ENCODE assay signal across 8 cellular contexts in the genomic region with DNA sequence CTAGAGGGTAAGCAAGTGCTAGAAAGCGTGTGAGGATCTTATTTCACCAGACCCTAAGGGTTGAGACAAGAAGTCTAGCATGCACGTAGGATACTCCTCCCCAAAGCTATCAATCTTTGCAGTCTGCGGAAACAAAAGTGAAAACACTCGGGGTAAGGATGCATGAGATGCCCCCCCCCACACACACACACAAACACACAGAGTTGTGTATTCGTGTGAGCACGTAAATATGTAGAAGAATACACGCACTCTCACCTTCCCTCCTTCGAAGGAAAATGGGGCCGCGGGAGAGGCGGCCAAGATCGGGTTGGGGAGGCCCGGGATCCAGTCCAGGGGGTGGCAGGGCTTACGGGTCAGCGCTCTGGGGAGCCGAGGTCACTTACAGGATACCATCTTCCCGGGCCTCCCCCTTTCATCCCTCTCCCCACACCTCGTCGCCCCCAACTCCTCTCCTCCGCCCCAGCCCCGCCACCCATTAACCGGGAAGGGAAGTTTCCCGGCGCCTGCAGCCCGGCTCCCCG. TPM values are rescaled to one million over a fixed set of nuclear protein-coding genes. Genes with fewer than 3 reads are reported as not detected.
A peak's percentile ranks its signal among the peaks of the same experiment; 100 is the strongest.
DNase-seq lines count a peak whose midpoint lies in the region; ATAC-seq and TF ChIP-seq lines count a peak whose summit lies in the region.

No MANE protein-coding gene starts in this region.

- no peaks in the 10 kb centered on the region for H3K27me3 ChIP-seq in neural progenitor cell

- peaks cover 20% of the 10 kb centered on the region for H3K4me1 Mint-ChIP-seq in neural progenitor cell

- peak; percentile 35 for ATAC-seq in GM19455 (IDR thresholded peaks at IDR 0.05; ENCODE audit: unreplicated experiment)
- ATAC-seq in HG03521 (IDR thresholded peaks at IDR 0.05; ENCODE audit: unreplicated experiment), result peak; percentile 30
- no peak for ATAC-seq in HG03378 (IDR thresholded peaks at IDR 0.05; ENCODE audit: unreplicated experiment)

- H3K27ac Mint-ChIP-seq in neural progenitor cell, result peak overlapping the region; percentile 38

- H3K4me3 ChIP-seq in fibroblast of pulmonary artery (replicated peaks; ENCODE audit: low read depth, low read length) (peak overlapping the region; percentile 66), neural progenitor cell (peak overlapping the region; percentile 80)

- H3K4me3 Mint-ChIP-seq in neural progenitor cell, result peak overlapping the region; percentile 93

- peaks cover 6% of the 10 kb centered on the region for H4K20me1 ChIP-seq in neural progenitor cell (ENCODE audit: low read depth)

- peaks cover 4% of the 10 kb centered on the region for H3K27me3 Mint-ChIP-seq in neural progenitor cell (ENCODE audit: insufficient read depth, low read depth)

- no peak for TF ChIP-seq CTCF in fibroblast of pulmonary artery (IDR thresholded peaks at IDR 0.05; ENCODE audit: low read length, missing control alignments)
- TF ChIP-seq CTCF in neural progenitor cell (IDR thresholded peaks at IDR 0.05), result no peak

- H3K36me3 Mint-ChIP-seq in neural progenitor cell, result peaks cover 15% of the 10 kb centered on the region

- H3K9me3 ChIP-seq in neural progenitor cell (ENCODE audit: low read depth), result no peaks in the 10 kb centered on the region

- peaks cover 5% of the 10 kb centered on the region for H3K9me3 Mint-ChIP-seq in neural progenitor cell

- peaks cover 53% of the 10 kb centered on the region for H3K79me2 ChIP-seq in neural progenitor cell (ENCODE audit: low read depth)

- DNase-seq in ELR (ENCODE audit: low read depth), result peak; percentile 32
- DNase-seq in activated CD4-positive, alpha-beta T cell treated with anti-CD3 and anti-CD28 coated beads, Interleukin-2, amount 50 U/mL, for 1 hour, result peak; percentile 7
- DNase-seq in fibroblast of pulmonary artery (ENCODE audit: low read depth), result peak; percentile 29
- DNase-seq in neural progenitor cell (ENCODE audit: low spot score), result peak; percentile 15
- no peak for DNase-seq in amniotic stem cell (lab: John Stamatoyannopoulos, UW)

- no peaks in the 10 kb centered on the region for H3F3A ChIP-seq in neural progenitor cell (ENCODE audit: low read depth)

- peaks cover 8% of the 10 kb centered on the region for H3K4me1 ChIP-seq in neural progenitor cell

- peak overlapping the region; percentile 81 for H2AFZ ChIP-seq in neural progenitor cell (replicated peaks)

- no peaks in the 10 kb centered on the region for H3K36me3 ChIP-seq in neural progenitor cell

- H3K27ac ChIP-seq in neural progenitor cell, result no peak overlapping the region

- peak overlapping the region; percentile 75 for H3K4me2 ChIP-seq in neural progenitor cell

- H3K9ac ChIP-seq in neural progenitor cell, result peak overlapping the region; percentile 71

RNA-seq across cellular contexts. Expression of gene CUL2, which starts 0.4 kb away (rescaled TPM):
- total RNA-seq in neural progenitor cell (ENCODE audit: low replicate concordance), result 29.7 and 40.3 TPM in 2 replicates

RNA-seq across cellular contexts. Expression of gene CREM, which starts 36.9 kb away (rescaled TPM):
- 61.2 and 74.2 TPM in 2 replicates for total RNA-seq in neural progenitor cell (ENCODE audit: low replicate concordance)
